11 cellular contexts compared by ENCODE assay signal in the genomic region with DNA sequence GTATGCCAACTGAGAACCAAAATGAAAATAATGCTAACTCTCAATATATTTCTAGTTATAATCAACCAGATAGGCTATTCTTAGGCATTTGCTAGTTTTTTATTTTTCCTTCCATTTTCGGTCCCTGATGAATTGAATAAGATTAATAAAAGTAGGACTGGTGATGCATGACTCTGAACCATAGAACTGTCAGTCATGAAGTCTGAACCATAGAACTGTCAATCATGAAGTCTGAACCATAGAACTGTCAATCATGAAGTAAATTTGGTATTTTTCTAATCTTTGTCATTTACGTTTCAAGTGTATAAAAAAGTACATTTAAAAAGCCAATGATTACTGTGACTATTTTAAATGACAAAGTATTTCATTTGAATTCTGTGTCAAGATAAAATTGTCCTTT.
"Had no signal": no experiment of that assay in that cellular context is flagged by ENCODE, and none has a peak within 500 bp of the region (broad histone marks: within the 10 kb centered on the region; RNA-seq: fewer than 3 reads in every experiment).

No MANE protein-coding gene starts in this region.

- H3K4me3 ChIP-seq: GM23248, GM23338, HAP-1 had no signal

- H3K9me3 Mint-ChIP-seq: GM23338, H9 had no signal

- H3K4me2 ChIP-seq: GM23338 had no signal

- DNase-seq: GM23248, GOT3, H7, H9, HCEC 1CT, HFFc6 had no signal

- H3K27ac ChIP-seq: GM23248 had no signal

- H2AFZ ChIP-seq: GM23248, GM23338 had no signal

- FAIRE-seq: H1, H54 had no signal

- H3K9ac ChIP-seq: GM23248 had no signal

- H3K4me3 Mint-ChIP-seq: GM23338, H9, HFFc6 had no signal

- ATAC-seq: GM23338, HCT116 had no signal

- H3K9me3 ChIP-seq: HAP-1 had no signal

- H3K36me3 ChIP-seq: HAP-1 had no signal

- H3K4me1 Mint-ChIP-seq: GM23338, H9 had no signal

- H3K27ac Mint-ChIP-seq: GM23338, H9, HFFc6 had no signal
